14 cellular contexts compared by ENCODE assay signal in the genomic region with DNA sequence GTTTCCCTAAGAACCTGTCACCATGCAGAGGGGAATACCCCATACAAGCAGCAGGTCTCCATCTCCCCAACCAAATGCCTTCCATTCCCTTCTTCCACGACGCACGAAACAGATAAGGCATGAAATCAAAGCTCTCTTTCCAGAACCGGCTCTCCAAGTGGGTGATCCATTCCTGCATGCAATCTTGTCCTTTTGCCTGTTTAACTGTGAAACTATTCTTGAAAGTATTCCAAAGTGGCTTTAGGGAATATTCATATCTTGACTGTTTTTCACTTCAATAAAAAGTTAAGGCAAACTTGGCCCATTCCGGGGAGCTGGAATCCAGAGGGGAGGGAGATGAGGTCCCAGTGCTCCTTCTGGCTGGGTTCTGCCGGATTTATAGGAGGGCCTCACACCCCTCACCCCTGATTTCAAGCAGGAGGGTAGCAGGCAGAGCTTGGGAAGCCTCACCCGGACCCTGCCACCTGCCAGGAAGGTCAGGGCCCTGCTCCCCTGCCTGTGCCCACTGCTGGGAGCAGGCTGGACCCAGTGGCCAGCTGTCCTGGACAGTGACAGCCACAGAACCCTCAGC.
DNase-seq lines count a peak whose midpoint lies in the region; ATAC-seq, FAIRE-seq and TF ChIP-seq lines count a peak whose summit lies in the region.
"Had no signal": no experiment of that assay in that cellular context is flagged by ENCODE, and none has a peak within 500 bp of the region (broad histone marks: within the 10 kb centered on the region; RNA-seq: fewer than 3 reads in every experiment).

No MANE protein-coding gene starts in this region.

- no peaks in the 10 kb centered on the region for H3K79me2 ChIP-seq in GM23338 (replicated peaks; ENCODE audit: insufficient read depth)

- intact Hi-C loops in body of pancreas (cut with DNase I) = no loop called here

- no peaks in the 10 kb centered on the region; the same call in 2 of the 3 replicates for H3K9me3 Mint-ChIP-seq in GM23338
- no peaks in the 10 kb centered on the region for H3K9me3 Mint-ChIP-seq in mesothelial cell of epicardium

- H4K20me1 ChIP-seq in GM23338 (replicated peaks; ENCODE audit: insufficient read depth) = no peaks in the 10 kb centered on the region

- H3K36me3 Mint-ChIP-seq in GM23338 (ENCODE audit: low read depth) = no peaks in the 10 kb centered on the region; the same call in 2 of the 3 replicates
- peaks cover 3% of the 10 kb centered on the region for H3K36me3 Mint-ChIP-seq in mesothelial cell of epicardium

- TF ChIP-seq POLR2A in body of pancreas (IDR thresholded peaks at IDR 0.05) = no peak
- no peak for TF ChIP-seq POLR2A in suprapubic skin (IDR thresholded peaks at IDR 0.05)

- no peaks in the 10 kb centered on the region for H3F3A ChIP-seq in GM23338 (replicated peaks; ENCODE audit: low read depth)

- no peak for DNase-seq in GM23338 (ENCODE audit: low spot score)
- no peak for DNase-seq in body of pancreas
- DNase-seq in mesothelial cell of epicardium (ENCODE audit: low spot score in 2 of 2, unreplicated experiment in 2 of 2) = no peak
- DNase-seq in suprapubic skin (ENCODE audit: low spot score in 2 of 2) = no peak
- DNase-seq in small intestine = no peak
- DNase-seq: activated CD4-positive, alpha-beta T cell treated with anti-CD3 and anti-CD28 coated beads for 36 hours; activated naive CD4-positive, alpha-beta T cell treated with Interleukin-2 at 50 U/mL for 16 hours; AML-193; mucosa of descending colon; NCI-H2081 treated with DMSO at 0.1 percent for 48 hours had no signal

- H3K9me3 ChIP-seq in body of pancreas (no peaks in the 10 kb centered on the region), suprapubic skin (no peaks in the 10 kb centered on the region), small intestine (ENCODE audit: control insufficient read depth, low read depth) (no peaks in the 10 kb centered on the region)
- H3K9me3 ChIP-seq: mucosa of descending colon had no signal

- H3K4me1 ChIP-seq in GM23338 (ENCODE audit: insufficient read depth) (no peaks in the 10 kb centered on the region), body of pancreas (no peaks in the 10 kb centered on the region), suprapubic skin (peaks cover 7% of the 10 kb centered on the region), small intestine (ENCODE audit: control insufficient read depth in 2 of 2, insufficient read depth in 1 of 2, low read depth in 1 of 2, low read length in 1 of 2) (no peaks in the 10 kb centered on the region)

- H3K27me3 Mint-ChIP-seq in GM23338 (ENCODE audit: insufficient read depth, low read depth, poor library complexity) (peaks cover 12% of the 10 kb centered on the region), mesothelial cell of epicardium (ENCODE audit: low read depth) (no peaks in the 10 kb centered on the region)
- H3K27me3 Mint-ChIP-seq: activated CD4-positive, alpha-beta T cell treated with anti-CD3 and anti-CD28 coated beads for 36 hours had no signal

- TF ChIP-seq EP300 in suprapubic skin (IDR thresholded peaks at IDR 0.05) = no peak

- 59 to 65% methylated on average over 7 of the region's 7 CpGs for WGBS in body of pancreas, 2 donors
- 41% methylated on average over 7 of the region's 7 CpGs for WGBS in suprapubic skin
- 71 to 80% (median 72%) methylated on average over 7 of the region's 7 CpGs for WGBS in small intestine, 3 donors

- H3K4me3 ChIP-seq in GM23338 = no peak overlapping the region
- H3K4me3 ChIP-seq in body of pancreas = no peak overlapping the region
- no peak overlapping the region for H3K4me3 ChIP-seq in suprapubic skin
- no peak overlapping the region for H3K4me3 ChIP-seq in small intestine (ENCODE audit: low read depth in 1 of 2, low read length in 2 of 2)
- H3K4me3 ChIP-seq: mucosa of descending colon had no signal

- H2AFZ ChIP-seq in GM23338 = peak overlapping the region; percentile 52; the same call in 1 of the 2 replicates

- no peak for ATAC-seq in GM23338
- peak; percentile 33 for ATAC-seq in body of pancreas
- ATAC-seq in HG02678 (IDR thresholded peaks at IDR 0.05; ENCODE audit: unreplicated experiment) = no peak
- ATAC-seq in HG03025 (IDR thresholded peaks at IDR 0.05; ENCODE audit: low FRiP score, unreplicated experiment) = no peak
- no peak for ATAC-seq in HG03442 (IDR thresholded peaks at IDR 0.05; ENCODE audit: unreplicated experiment)
- ATAC-seq: activated CD4-positive, alpha-beta T cell treated with anti-CD3 and anti-CD28 coated beads for 36 hours; mucosa of descending colon had no signal

- H3K27ac Mint-ChIP-seq in GM23338 (no peak overlapping the region), mesothelial cell of epicardium (peak overlapping the region; percentile 84)
- H3K27ac Mint-ChIP-seq: activated CD4-positive, alpha-beta T cell treated with anti-CD3 and anti-CD28 coated beads for 36 hours had no signal

- FAIRE-seq in small intestine (lab: Jason Lieb, UNC) = no peak
- FAIRE-seq: D721Med had no signal

- H3K4me2 ChIP-seq in GM23338 = no peak overlapping the region

- H3K27ac ChIP-seq in GM23338 (ENCODE audit: low read depth) (no peak overlapping the region), body of pancreas (peak overlapping the region in 1 of 4 donors; percentile 17), suprapubic skin (peak overlapping the region; percentile 44), small intestine (ENCODE audit: low read depth in 1 of 2, low read length in 1 of 2) (peak overlapping the region in 1 of 2 donors; percentile 38)

- TF ChIP-seq CTCF in GM23338 (conservative IDR thresholded peaks at IDR 0.05; ENCODE audit: low read depth in 2 of 2) (no peak), body of pancreas (IDR thresholded peaks at IDR 0.05) (no peak), mesothelial cell of epicardium (IDR thresholded peaks at IDR 0.05; ENCODE audit: unreplicated experiment) (no peak), suprapubic skin (IDR thresholded peaks at IDR 0.05) (no peak)

- no peaks in the 10 kb centered on the region for H3K9me2 ChIP-seq in GM23338 (ENCODE audit: insufficient read depth)

- no peaks in the 10 kb centered on the region for H3K27me3 ChIP-seq in GM23338 (ENCODE audit: insufficient read depth)
- no peaks in the 10 kb centered on the region for H3K27me3 ChIP-seq in body of pancreas
- no peaks in the 10 kb centered on the region for H3K27me3 ChIP-seq in suprapubic skin
- H3K27me3 ChIP-seq in small intestine (ENCODE audit: control insufficient read depth in 2 of 2, insufficient read depth in 2 of 2, low read length in 2 of 2) = no peaks in the 10 kb centered on the region

- H3K4me3 Mint-ChIP-seq in GM23338 (no peak overlapping the region), mesothelial cell of epicardium (no peak overlapping the region)
- H3K4me3 Mint-ChIP-seq: activated CD4-positive, alpha-beta T cell treated with anti-CD3 and anti-CD28 coated beads for 36 hours had no signal

- H3K36me3 ChIP-seq in GM23338 (ENCODE audit: insufficient read depth) = no peaks in the 10 kb centered on the region
- no peaks in the 10 kb centered on the region for H3K36me3 ChIP-seq in body of pancreas (replicated peaks in 1 of 2; ENCODE audit: insufficient read depth in 1 of 2, low read depth in 2 of 2)
- H3K36me3 ChIP-seq in suprapubic skin = no peaks in the 10 kb centered on the region
- no peaks in the 10 kb centered on the region for H3K36me3 ChIP-seq in small intestine (ENCODE audit: control insufficient read depth in 2 of 2, insufficient read depth in 2 of 2, low read length in 2 of 2)

- H3K4me1 Mint-ChIP-seq in GM23338 = peaks cover 8% of the 10 kb centered on the region
- H3K4me1 Mint-ChIP-seq in mesothelial cell of epicardium = peaks cover 37% of the 10 kb centered on the region
- H3K4me1 Mint-ChIP-seq: activated CD4-positive, alpha-beta T cell treated with anti-CD3 and anti-CD28 coated beads for 36 hours had no signal

TF ChIP-seq in GM23338, 12 proteins besides CTCF, POLR2A, EP300 and RAD21 (continues in another document):
- TF ChIP-seq EZH2phosphoT487 (IDR thresholded peaks at IDR 0.05; ENCODE audit: unreplicated experiment) (no peak), NANOG (IDR thresholded peaks at IDR 0.05; ENCODE audit: borderline replicate concordance) (no peak), ZNF114 (CRISPR knock-in tag; IDR thresholded peaks at IDR 0.05) (no peak), ZNF331 (CRISPR knock-in tag; IDR thresholded peaks at IDR 0.05; ENCODE audit: low read depth) (no peak), STAT1 (IDR thresholded peaks at IDR 0.05; ENCODE audit: unreplicated experiment) (no peak), POLR2AphosphoS5 (IDR thresholded peaks at IDR 0.05; ENCODE audit: low read depth) (no peak), EZH2 (IDR thresholded peaks at IDR 0.05; ENCODE audit: low read depth, unreplicated experiment) (no peak)
- TF ChIP-seq, protein P1, sequence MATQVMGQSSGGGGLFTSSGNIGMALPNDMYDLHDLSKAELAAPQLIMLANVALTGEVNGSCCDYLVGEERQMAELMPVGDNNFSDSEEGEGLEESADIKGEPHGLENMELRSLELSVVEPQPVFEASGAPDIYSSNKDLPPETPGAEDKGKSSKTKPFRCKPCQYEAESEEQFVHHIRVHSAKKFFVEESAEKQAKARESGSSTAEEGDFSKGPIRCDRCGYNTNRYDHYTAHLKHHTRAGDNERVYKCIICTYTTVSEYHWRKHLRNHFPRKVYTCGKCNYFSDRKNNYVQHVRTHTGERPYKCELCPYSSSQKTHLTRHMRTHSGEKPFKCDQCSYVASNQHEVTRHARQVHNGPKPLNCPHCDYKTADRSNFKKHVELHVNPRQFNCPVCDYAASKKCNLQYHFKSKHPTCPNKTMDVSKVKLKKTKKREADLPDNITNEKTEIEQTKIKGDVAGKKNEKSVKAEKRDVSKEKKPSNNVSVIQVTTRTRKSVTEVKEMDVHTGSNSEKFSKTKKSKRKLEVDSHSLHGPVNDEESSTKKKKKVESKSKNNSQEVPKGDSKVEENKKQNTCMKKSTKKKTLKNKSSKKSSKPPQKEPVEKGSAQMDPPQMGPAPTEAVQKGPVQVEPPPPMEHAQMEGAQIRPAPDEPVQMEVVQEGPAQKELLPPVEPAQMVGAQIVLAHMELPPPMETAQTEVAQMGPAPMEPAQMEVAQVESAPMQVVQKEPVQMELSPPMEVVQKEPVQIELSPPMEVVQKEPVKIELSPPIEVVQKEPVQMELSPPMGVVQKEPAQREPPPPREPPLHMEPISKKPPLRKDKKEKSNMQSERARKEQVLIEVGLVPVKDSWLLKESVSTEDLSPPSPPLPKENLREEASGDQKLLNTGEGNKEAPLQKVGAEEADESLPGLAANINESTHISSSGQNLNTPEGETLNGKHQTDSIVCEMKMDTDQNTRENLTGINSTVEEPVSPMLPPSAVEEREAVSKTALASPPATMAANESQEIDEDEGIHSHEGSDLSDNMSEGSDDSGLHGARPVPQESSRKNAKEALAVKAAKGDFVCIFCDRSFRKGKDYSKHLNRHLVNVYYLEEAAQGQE (IDR thresholded peaks at IDR 0.05; ENCODE audit: unreplicated experiment) = no peak
